Comparison of ENCODE assay signal across 11 cellular contexts in the genomic region with DNA sequence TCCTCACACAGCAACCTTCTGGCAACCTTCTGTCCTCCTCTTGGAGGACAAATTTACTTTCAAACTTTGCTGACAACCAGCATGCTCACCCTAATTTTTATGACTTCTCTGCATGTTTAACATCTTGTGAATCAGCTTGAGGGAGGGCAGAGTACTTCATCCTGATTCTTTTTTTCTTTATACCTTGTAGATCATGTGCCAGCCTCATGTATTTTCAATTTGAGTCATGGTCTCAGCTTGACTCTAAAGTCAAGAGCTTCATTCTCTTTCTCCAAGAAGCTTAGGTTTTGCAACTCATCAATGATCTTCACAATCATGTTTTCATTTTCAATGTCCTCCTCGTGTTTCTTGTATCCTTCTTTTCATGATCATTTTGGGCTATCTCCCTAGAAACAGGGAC. TPM values are rescaled to one million over a fixed set of nuclear protein-coding genes. Genes with fewer than 3 reads are reported as not detected.
"Had no signal": no experiment of that assay in that cellular context is flagged by ENCODE, and none has a peak within 500 bp of the region (broad histone marks: within the 10 kb centered on the region; RNA-seq: fewer than 3 reads in every experiment).

No MANE protein-coding gene starts in this region.

- H3K9me3 Mint-ChIP-seq: HFFc6 had no signal

- H3K27ac Mint-ChIP-seq: HFFc6 had no signal

- H3K4me3 Mint-ChIP-seq: HFFc6 had no signal

- ATAC-seq: HCT116, K562 had no signal

- H3K27ac ChIP-seq: GM23248 had no signal

- H3K9me3 ChIP-seq: HAP-1 had no signal

- H3K36me3 ChIP-seq: HAP-1 had no signal

- H2AFZ ChIP-seq: GM23248 had no signal

- H3K4me1 ChIP-seq: HAP-1 had no signal

- H3K9ac ChIP-seq: GM23248 had no signal

- H3K4me3 ChIP-seq: GM23248, HAP-1, K562 had no signal

- DNase-seq: GM23248, GOT3, H7, HFFc6, IMR-90, KG1 had no signal

RNA-seq across cellular contexts. Expression of gene KRTAP9-7, which starts 3.6 kb away (rescaled TPM):
- total RNA-seq: GM23248, H4, H7, HFFc6, HT-29, IMR-90, K562 had no signal

RNA-seq across cellular contexts. Expression of gene KRTAP9-6, which starts 6.7 kb away (rescaled TPM):
- total RNA-seq: GM23248, H4, H7, HFFc6, HT-29, IMR-90, K562 had no signal

RNA-seq across cellular contexts. Expression of gene KRTAP9-9, which starts 16.7 kb away (rescaled TPM):
- total RNA-seq: GM23248, H4, H7, HFFc6, HT-29, IMR-90, K562 had no signal

RNA-seq across cellular contexts. Expression of gene KRTAP9-4, which starts 22.4 kb away (rescaled TPM):
- total RNA-seq: GM23248, H4, H7, HFFc6, HT-29, IMR-90, K562 had no signal

RNA-seq across cellular contexts. Expression of gene KRTAP29-1, which starts 30.8 kb away (rescaled TPM):
- total RNA-seq: GM23248, H4, H7, HFFc6, HT-29, IMR-90, K562 had no signal
